1 cellular context compared by ENCODE assay signal in the genomic region with DNA sequence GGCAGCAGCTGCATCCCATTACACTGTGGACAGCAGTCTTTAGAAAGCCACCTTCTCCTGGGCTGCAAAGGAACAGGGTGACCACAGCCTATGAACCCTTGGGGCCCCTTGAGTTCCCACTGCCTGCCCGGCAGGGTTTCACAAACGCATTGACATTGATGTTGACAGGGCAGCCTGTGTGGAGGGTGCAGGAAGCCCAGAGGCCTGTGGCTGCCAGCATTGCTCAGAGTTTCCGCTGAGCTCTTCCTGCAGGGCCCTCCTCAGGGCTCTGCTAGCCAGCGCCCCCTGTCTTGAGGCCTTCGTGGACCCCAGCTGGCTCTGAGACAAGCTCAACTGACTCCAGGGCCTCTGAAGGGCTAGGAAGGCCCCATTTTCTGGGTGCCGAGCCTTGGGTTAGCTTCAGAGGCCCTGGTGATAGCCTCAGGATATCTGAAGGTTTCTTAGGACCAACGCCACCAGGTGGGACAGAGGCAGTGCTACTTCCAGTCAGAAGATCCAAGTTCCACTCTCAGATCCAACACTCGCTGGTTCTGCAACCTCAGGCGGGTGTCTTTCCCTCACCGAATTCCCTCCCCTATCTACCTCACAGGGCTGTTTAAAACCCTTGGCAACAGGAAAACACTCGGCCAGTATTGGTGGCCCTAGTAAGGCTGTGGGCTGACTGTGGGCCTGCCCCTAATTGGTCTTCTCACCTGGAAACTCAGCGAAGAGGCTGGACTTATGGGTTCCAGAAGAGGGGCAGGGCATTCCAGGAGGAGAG.
TF ChIP-seq lines count a peak whose summit lies in the region.

No MANE protein-coding gene starts in this region.

TF ChIP-seq in HepG2, 621 proteins besides CTCF, POLR2A, EP300 and RAD21 (continued from another document and continues in another):
- no peak for TF ChIP-seq ZNF501 (CRISPR knock-in tag; IDR thresholded peaks at IDR 0.05)
- no peak for TF ChIP-seq FOXA1 (IDR thresholded peaks at IDR 0.05)
- peak; percentile 72; the same call in 1 of the 2 replicates for TF ChIP-seq FOXA1 (CRISPR knock-in tag; IDR thresholded peaks at IDR 0.05)
- no peak for TF ChIP-seq SIN3B (IDR thresholded peaks at IDR 0.05; ENCODE audit: low read length)
- TF ChIP-seq ZBTB20 (CRISPR knock-in tag; IDR thresholded peaks at IDR 0.05; ENCODE audit: borderline replicate concordance, low read depth): no peak
- TF ChIP-seq ATF5 (CRISPR knock-in tag; IDR thresholded peaks at IDR 0.05; ENCODE audit: low read depth): no peak
- TF ChIP-seq RARA (CRISPR knock-in tag; IDR thresholded peaks at IDR 0.05): peak; percentile 47
- TF ChIP-seq, protein P1, sequence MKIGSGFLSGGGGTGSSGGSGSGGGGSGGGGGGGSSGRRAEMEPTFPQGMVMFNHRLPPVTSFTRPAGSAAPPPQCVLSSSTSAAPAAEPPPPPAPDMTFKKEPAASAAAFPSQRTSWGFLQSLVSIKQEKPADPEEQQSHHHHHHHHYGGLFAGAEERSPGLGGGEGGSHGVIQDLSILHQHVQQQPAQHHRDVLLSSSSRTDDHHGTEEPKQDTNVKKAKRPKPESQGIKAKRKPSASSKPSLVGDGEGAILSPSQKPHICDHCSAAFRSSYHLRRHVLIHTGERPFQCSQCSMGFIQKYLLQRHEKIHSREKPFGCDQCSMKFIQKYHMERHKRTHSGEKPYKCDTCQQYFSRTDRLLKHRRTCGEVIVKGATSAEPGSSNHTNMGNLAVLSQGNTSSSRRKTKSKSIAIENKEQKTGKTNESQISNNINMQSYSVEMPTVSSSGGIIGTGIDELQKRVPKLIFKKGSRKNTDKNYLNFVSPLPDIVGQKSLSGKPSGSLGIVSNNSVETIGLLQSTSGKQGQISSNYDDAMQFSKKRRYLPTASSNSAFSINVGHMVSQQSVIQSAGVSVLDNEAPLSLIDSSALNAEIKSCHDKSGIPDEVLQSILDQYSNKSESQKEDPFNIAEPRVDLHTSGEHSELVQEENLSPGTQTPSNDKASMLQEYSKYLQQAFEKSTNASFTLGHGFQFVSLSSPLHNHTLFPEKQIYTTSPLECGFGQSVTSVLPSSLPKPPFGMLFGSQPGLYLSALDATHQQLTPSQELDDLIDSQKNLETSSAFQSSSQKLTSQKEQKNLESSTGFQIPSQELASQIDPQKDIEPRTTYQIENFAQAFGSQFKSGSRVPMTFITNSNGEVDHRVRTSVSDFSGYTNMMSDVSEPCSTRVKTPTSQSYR (CRISPR knock-in tag; IDR thresholded peaks at IDR 0.05; ENCODE audit: borderline replicate concordance): no peak
- TF ChIP-seq AKAP8 (CRISPR knock-in tag; IDR thresholded peaks at IDR 0.05): no peak
- no peak for TF ChIP-seq ZNF124 (CRISPR knock-in tag; IDR thresholded peaks at IDR 0.05)
- TF ChIP-seq SIX1 (CRISPR knock-in tag; IDR thresholded peaks at IDR 0.05; ENCODE audit: borderline replicate concordance): no peak
- TF ChIP-seq, protein P2, sequence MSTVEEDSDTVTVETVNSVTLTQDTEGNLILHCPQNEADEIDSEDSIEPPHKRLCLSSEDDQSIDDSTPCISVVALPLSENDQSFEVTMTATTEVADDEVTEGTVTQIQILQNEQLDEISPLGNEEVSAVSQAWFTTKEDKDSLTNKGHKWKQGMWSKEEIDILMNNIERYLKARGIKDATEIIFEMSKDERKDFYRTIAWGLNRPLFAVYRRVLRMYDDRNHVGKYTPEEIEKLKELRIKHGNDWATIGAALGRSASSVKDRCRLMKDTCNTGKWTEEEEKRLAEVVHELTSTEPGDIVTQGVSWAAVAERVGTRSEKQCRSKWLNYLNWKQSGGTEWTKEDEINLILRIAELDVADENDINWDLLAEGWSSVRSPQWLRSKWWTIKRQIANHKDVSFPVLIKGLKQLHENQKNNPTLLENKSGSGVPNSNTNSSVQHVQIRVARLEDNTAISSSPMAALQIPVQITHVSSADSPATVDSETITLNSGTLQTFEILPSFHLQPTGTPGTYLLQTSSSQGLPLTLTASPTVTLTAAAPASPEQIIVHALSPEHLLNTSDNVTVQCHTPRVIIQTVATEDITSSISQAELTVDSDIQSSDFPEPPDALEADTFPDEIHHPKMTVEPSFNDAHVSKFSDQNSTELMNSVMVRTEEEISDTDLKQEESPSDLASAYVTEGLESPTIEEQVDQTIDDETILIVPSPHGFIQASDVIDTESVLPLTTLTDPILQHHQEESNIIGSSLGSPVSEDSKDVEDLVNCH (CRISPR knock-in tag; IDR thresholded peaks at IDR 0.05): no peak
- no peak for TF ChIP-seq HOXA9 (CRISPR knock-in tag; IDR thresholded peaks at IDR 0.05; ENCODE audit: borderline replicate concordance)
- no peak for TF ChIP-seq IRX3 (CRISPR knock-in tag; IDR thresholded peaks at IDR 0.05; ENCODE audit: borderline replicate concordance, low read depth)
- no peak for TF ChIP-seq HNF1A (IDR thresholded peaks at IDR 0.05; ENCODE audit: low read depth)
- no peak for TF ChIP-seq HNF1A (CRISPR knock-in tag; IDR thresholded peaks at IDR 0.05; ENCODE audit: borderline replicate concordance)
- no peak; the same call in 1 of the 2 replicates for TF ChIP-seq FOXJ3 (CRISPR knock-in tag; IDR thresholded peaks at IDR 0.05; ENCODE audit: borderline replicate concordance)
- TF ChIP-seq FOXO1 (CRISPR knock-in tag; IDR thresholded peaks at IDR 0.05): peak; percentile 29; the same call in 1 of the 2 replicates
- no peak for TF ChIP-seq EEA1 (CRISPR knock-in tag; IDR thresholded peaks at IDR 0.05; ENCODE audit: borderline replicate concordance)
- no peak for TF ChIP-seq ZNF414 (CRISPR knock-in tag; IDR thresholded peaks at IDR 0.05)
- TF ChIP-seq, protein P3, sequence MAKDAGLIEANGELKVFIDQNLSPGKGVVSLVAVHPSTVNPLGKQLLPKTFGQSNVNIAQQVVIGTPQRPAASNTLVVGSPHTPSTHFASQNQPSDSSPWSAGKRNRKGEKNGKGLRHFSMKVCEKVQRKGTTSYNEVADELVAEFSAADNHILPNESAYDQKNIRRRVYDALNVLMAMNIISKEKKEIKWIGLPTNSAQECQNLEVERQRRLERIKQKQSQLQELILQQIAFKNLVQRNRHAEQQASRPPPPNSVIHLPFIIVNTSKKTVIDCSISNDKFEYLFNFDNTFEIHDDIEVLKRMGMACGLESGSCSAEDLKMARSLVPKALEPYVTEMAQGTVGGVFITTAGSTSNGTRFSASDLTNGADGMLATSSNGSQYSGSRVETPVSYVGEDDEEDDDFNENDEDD (CRISPR knock-in tag; IDR thresholded peaks at IDR 0.05; ENCODE audit: borderline replicate concordance): no peak
- no peak for TF ChIP-seq MAFG (CRISPR knock-in tag; IDR thresholded peaks at IDR 0.05)
- TF ChIP-seq, protein P4, sequence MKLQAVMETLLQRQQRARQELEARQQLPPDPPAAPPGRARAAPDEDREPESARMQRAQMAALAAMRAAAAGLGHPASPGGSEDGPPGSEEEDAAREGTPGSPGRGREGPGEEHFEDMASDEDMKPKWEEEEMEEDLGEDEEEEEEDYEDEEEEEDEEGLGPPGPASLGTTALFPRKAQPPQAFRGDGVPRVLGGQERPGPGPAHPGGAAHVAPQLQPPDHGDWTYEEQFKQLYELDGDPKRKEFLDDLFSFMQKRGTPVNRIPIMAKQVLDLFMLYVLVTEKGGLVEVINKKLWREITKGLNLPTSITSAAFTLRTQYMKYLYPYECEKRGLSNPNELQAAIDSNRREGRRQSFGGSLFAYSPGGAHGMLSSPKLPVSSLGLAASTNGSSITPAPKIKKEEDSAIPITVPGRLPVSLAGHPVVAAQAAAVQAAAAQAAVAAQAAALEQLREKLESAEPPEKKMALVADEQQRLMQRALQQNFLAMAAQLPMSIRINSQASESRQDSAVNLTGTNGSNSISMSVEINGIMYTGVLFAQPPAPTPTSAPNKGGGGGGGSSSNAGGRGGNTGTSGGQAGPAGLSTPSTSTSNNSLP (IDR thresholded peaks at IDR 0.05; ENCODE audit: low read depth, low read length): no peak
- TF ChIP-seq MBD4 (IDR thresholded peaks at IDR 0.05; ENCODE audit: borderline replicate concordance, low read length): no peak
- TF ChIP-seq, protein P5, sequence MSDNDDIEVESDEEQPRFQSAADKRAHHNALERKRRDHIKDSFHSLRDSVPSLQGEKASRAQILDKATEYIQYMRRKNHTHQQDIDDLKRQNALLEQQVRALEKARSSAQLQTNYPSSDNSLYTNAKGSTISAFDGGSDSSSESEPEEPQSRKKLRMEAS (IDR thresholded peaks at IDR 0.05): 0 out of 2 replicates have a peak, but pooled peaks have one; percentile 23
- no peak for TF ChIP-seq ZBTB49 (CRISPR knock-in tag; IDR thresholded peaks at IDR 0.05; ENCODE audit: borderline replicate concordance)
- TF ChIP-seq BORCS8-MEF2B (CRISPR knock-in tag; IDR thresholded peaks at IDR 0.05): no peak
- no peak for TF ChIP-seq TBX2 (CRISPR knock-in tag; IDR thresholded peaks at IDR 0.05; ENCODE audit: borderline replicate concordance)
- TF ChIP-seq, protein P6, sequence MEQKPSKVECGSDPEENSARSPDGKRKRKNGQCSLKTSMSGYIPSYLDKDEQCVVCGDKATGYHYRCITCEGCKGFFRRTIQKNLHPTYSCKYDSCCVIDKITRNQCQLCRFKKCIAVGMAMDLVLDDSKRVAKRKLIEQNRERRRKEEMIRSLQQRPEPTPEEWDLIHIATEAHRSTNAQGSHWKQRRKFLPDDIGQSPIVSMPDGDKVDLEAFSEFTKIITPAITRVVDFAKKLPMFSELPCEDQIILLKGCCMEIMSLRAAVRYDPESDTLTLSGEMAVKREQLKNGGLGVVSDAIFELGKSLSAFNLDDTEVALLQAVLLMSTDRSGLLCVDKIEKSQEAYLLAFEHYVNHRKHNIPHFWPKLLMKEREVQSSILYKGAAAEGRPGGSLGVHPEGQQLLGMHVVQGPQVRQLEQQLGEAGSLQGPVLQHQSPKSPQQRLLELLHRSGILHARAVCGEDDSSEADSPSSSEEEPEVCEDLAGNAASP (CRISPR knock-in tag; IDR thresholded peaks at IDR 0.05; ENCODE audit: borderline replicate concordance): peak; percentile 16; the same call in 1 of the 2 replicates
- TF ChIP-seq PATZ1 (CRISPR knock-in tag; IDR thresholded peaks at IDR 0.05): peak; percentile 43; the same call in 1 of the 2 replicates
